8 cellular contexts compared by ENCODE assay signal in genomic region chr4:105715692-105716278, GRCh38. TPM values are rescaled to one million over a fixed set of nuclear protein-coding genes. Genes with fewer than 3 reads are reported as not detected.
DNase-seq lines count a peak whose midpoint lies in the region; ATAC-seq, FAIRE-seq and TF ChIP-seq lines count a peak whose summit lies in the region.

No MANE protein-coding gene starts in this region.

- FAIRE-seq in astrocyte (lab: Jason Lieb, UNC): peak; percentile 64

- H3K27ac ChIP-seq in DND-41 (ENCODE audit: low read length) (no peak overlapping the region), MM.1S (ENCODE audit: low read length) (no peak overlapping the region), astrocyte (ENCODE audit: low read depth, low read length) (no peak overlapping the region)

- H3K36me3 Mint-ChIP-seq in astrocyte (ENCODE audit: low read depth, unreplicated experiment): peaks cover 4% of the 10 kb centered on the region
- H3K36me3 Mint-ChIP-seq in activated CD4-positive, alpha-beta memory T cell treated with anti-CD3 and anti-CD28 coated beads for 36 hours: peaks cover 5% of the 10 kb centered on the region
- no peaks in the 10 kb centered on the region for H3K36me3 Mint-ChIP-seq in activated T-helper 17 cell treated with anti-CD3 and anti-CD28 coated beads, Interleukin-2, amount 50 U/mL, for 72 hours (ENCODE audit: low read depth)

- no peak overlapping the region for H3K4me3 Mint-ChIP-seq in astrocyte (ENCODE audit: unreplicated experiment)
- no peak overlapping the region for H3K4me3 Mint-ChIP-seq in activated CD4-positive, alpha-beta memory T cell treated with anti-CD3 and anti-CD28 coated beads for 36 hours
- no peak overlapping the region for H3K4me3 Mint-ChIP-seq in activated T-helper 17 cell treated with anti-CD3 and anti-CD28 coated beads, Interleukin-2, amount 50 U/mL, for 72 hours

- H3F3A ChIP-seq in MM.1S (ENCODE audit: insufficient read depth, low read length): peaks cover 14% of the 10 kb centered on the region

- TF ChIP-seq CTCF in DND-41 (IDR thresholded peaks at IDR 0.05; ENCODE audit: borderline replicate concordance, extremely low read depth, low read length, poor library complexity, severe bottlenecking) (peak; percentile 65), MM.1S (IDR thresholded peaks at IDR 0.05; ENCODE audit: low read length) (peak; percentile 59), astrocyte (IDR thresholded peaks at IDR 0.05; ENCODE audit: insufficient read depth, low read depth, low read length) (peak; percentile 41)

- no peaks in the 10 kb centered on the region for H3K9me2 ChIP-seq in MM.1S (replicated peaks; ENCODE audit: insufficient read depth, low read length)

- H3K4me3 ChIP-seq in DND-41 (ENCODE audit: low read depth in 1 of 2, low read length in 2 of 2) (no peak overlapping the region), MM.1S (ENCODE audit: low read length) (no peak overlapping the region), astrocyte (ENCODE audit: insufficient read depth, low read depth, low read length) (no peak overlapping the region)

- H3K27me3 ChIP-seq in DND-41 (ENCODE audit: insufficient read depth, low read length, poor library complexity): no peaks in the 10 kb centered on the region
- H3K27me3 ChIP-seq in MM.1S (replicated peaks; ENCODE audit: insufficient read depth, low read length): no peaks in the 10 kb centered on the region
- no peaks in the 10 kb centered on the region for H3K27me3 ChIP-seq in astrocyte (ENCODE audit: insufficient read depth, low read length)

- H3K27me3 Mint-ChIP-seq in astrocyte (ENCODE audit: low read depth, unreplicated experiment): no peaks in the 10 kb centered on the region
- H3K27me3 Mint-ChIP-seq in activated CD4-positive, alpha-beta memory T cell treated with anti-CD3 and anti-CD28 coated beads for 36 hours: no peaks in the 10 kb centered on the region
- no peaks in the 10 kb centered on the region for H3K27me3 Mint-ChIP-seq in activated T-helper 17 cell treated with anti-CD3 and anti-CD28 coated beads, Interleukin-2, amount 50 U/mL, for 72 hours

- H3K9me3 Mint-ChIP-seq in astrocyte (ENCODE audit: unreplicated experiment): no peaks in the 10 kb centered on the region
- no peaks in the 10 kb centered on the region for H3K9me3 Mint-ChIP-seq in activated CD4-positive, alpha-beta memory T cell treated with anti-CD3 and anti-CD28 coated beads for 36 hours
- no peaks in the 10 kb centered on the region for H3K9me3 Mint-ChIP-seq in activated T-helper 17 cell treated with anti-CD3 and anti-CD28 coated beads, Interleukin-2, amount 50 U/mL, for 72 hours

- H4K20me1 ChIP-seq in DND-41 (ENCODE audit: insufficient read depth, low read length) (peaks cover 19% of the 10 kb centered on the region; the same call in 1 of the 2 replicates), MM.1S (ENCODE audit: insufficient read depth, low read length) (no peaks in the 10 kb centered on the region), astrocyte (ENCODE audit: insufficient read depth, low read length) (peaks cover 2% of the 10 kb centered on the region)

- no peak for DNase-seq in DND-41
- DNase-seq in MM.1S: peak; percentile 41
- DNase-seq in astrocyte (ENCODE audit: low read depth): peak; percentile 17
- peak; percentile 43 for DNase-seq in left kidney (ENCODE audit: low read depth, low spot score)
- no peak for DNase-seq in activated CD4-positive, alpha-beta memory T cell treated with anti-CD3 and anti-CD28 coated beads for 36 hours

- peak; percentile 55; the same call in 1 of the 3 replicates for ATAC-seq in DND-41 (ENCODE audit: insufficient read depth, low read depth)
- no peak for ATAC-seq in activated T-helper 17 cell treated with anti-CD3 and anti-CD28 coated beads, Interleukin-2, amount 50 U/mL, for 72 hours (replicated peaks)
- ATAC-seq in GM18520 (IDR thresholded peaks at IDR 0.05; ENCODE audit: unreplicated experiment): no peak
- no peak for ATAC-seq in HG03095 (IDR thresholded peaks at IDR 0.05; ENCODE audit: unreplicated experiment)

- no peaks in the 10 kb centered on the region for H3K4me1 Mint-ChIP-seq in astrocyte (ENCODE audit: low read depth, unreplicated experiment)
- H3K4me1 Mint-ChIP-seq in activated CD4-positive, alpha-beta memory T cell treated with anti-CD3 and anti-CD28 coated beads for 36 hours (ENCODE audit: low read depth): peaks cover 3% of the 10 kb centered on the region
- peaks cover 9% of the 10 kb centered on the region for H3K4me1 Mint-ChIP-seq in activated T-helper 17 cell treated with anti-CD3 and anti-CD28 coated beads, Interleukin-2, amount 50 U/mL, for 72 hours

- H3K4me1 ChIP-seq in DND-41 (ENCODE audit: insufficient read depth, low read length): peaks cover 6% of the 10 kb centered on the region; the same call in 1 of the 2 replicates
- 0 out of 2 replicates have a peak, but pooled peaks cover 3% of the 10 kb centered on the region for H3K4me1 ChIP-seq in MM.1S (ENCODE audit: low read length)
- H3K4me1 ChIP-seq in astrocyte (ENCODE audit: insufficient read depth, low read length): peaks cover 5% of the 10 kb centered on the region

- CTCF ChIA-PET in activated CD4-positive, alpha-beta memory T cell treated with anti-CD3 and anti-CD28 coated beads for 36 hours (lab: Charles Lee): interaction anchor here (0.7 to 1.4 kb wide), 6 partner anchors 11 to 195 kb away, joined by 3 to 5 read pairs (median 4); no protein-coding TSS in a partner anchor

- H3K9ac ChIP-seq in DND-41 (ENCODE audit: low read depth, low read length) (no peak overlapping the region), MM.1S (ENCODE audit: low read length) (no peak overlapping the region), astrocyte (ENCODE audit: low read length) (no peak overlapping the region)

- H3K27ac Mint-ChIP-seq in astrocyte (ENCODE audit: unreplicated experiment): no peak overlapping the region
- no peak overlapping the region for H3K27ac Mint-ChIP-seq in activated CD4-positive, alpha-beta memory T cell treated with anti-CD3 and anti-CD28 coated beads for 36 hours
- H3K27ac Mint-ChIP-seq in activated T-helper 17 cell treated with anti-CD3 and anti-CD28 coated beads, Interleukin-2, amount 50 U/mL, for 72 hours: no peak overlapping the region

- H3K9me3 ChIP-seq in DND-41 (ENCODE audit: insufficient read depth, low read length, severe bottlenecking): no peaks in the 10 kb centered on the region
- no peaks in the 10 kb centered on the region for H3K9me3 ChIP-seq in MM.1S (replicated peaks; ENCODE audit: insufficient read depth, low read length)
- H3K9me3 ChIP-seq in astrocyte (ENCODE audit: insufficient read depth, low read depth, low read length): no peaks in the 10 kb centered on the region

- intact Hi-C loops in activated CD4-positive, alpha-beta memory T cell treated with anti-CD3 and anti-CD28 coated beads for 36 hours (cut with micrococcal nuclease): loop anchor here (1.0 kb wide), 1 partner anchor 194 kb away; no protein-coding TSS in a partner anchor

- POLR2A ChIA-PET in activated CD4-positive, alpha-beta memory T cell treated with anti-CD3 and anti-CD28 coated beads for 36 hours (lab: Charles Lee): no interaction called here

- H2AFZ ChIP-seq in DND-41 (ENCODE audit: low read depth, low read length) (no peak overlapping the region), MM.1S (ENCODE audit: low read length) (no peak overlapping the region), astrocyte (ENCODE audit: low read depth, low read length) (no peak overlapping the region)

- no peak overlapping the region for H3K4me2 ChIP-seq in DND-41 (ENCODE audit: insufficient read depth, low read length)
- H3K4me2 ChIP-seq in MM.1S (ENCODE audit: low read depth, low read length): no peak overlapping the region
- H3K4me2 ChIP-seq in astrocyte (ENCODE audit: low read length): no peak overlapping the region

- H3K36me3 ChIP-seq in DND-41 (ENCODE audit: insufficient read depth, low read length): peaks cover 16% of the 10 kb centered on the region
- H3K36me3 ChIP-seq in MM.1S (replicated peaks; ENCODE audit: insufficient read depth, low read length): no peaks in the 10 kb centered on the region
- H3K36me3 ChIP-seq in astrocyte (ENCODE audit: insufficient read depth, low read length): no peaks in the 10 kb centered on the region

- H3K79me2 ChIP-seq in DND-41 (ENCODE audit: insufficient read depth, low read length) (peaks cover 45% of the 10 kb centered on the region), MM.1S (ENCODE audit: low read length) (peaks cover 19% of the 10 kb centered on the region), astrocyte (ENCODE audit: insufficient read depth, low read length) (peaks cover 25% of the 10 kb centered on the region)

RNA-seq across cellular contexts. Expression of gene GSTCD, which starts 7.2 kb away (rescaled TPM):
- total RNA-seq in astrocyte: 12.3 TPM in 2 replicates
- 10 to 100 TPM; 15.2 to 16.7 TPM for total RNA-seq in activated CD4-positive, alpha-beta memory T cell treated with anti-CD3 and anti-CD28 coated beads for 36 hours
- 10 to 100 TPM in 1 of 2 donors, 1 to 10 TPM in 1; 8.2 to 11.1 TPM for total RNA-seq in activated T-helper 17 cell treated with anti-CD3 and anti-CD28 coated beads, Interleukin-2, amount 50 U/mL, for 72 hours

RNA-seq across cellular contexts. Expression of gene INTS12, which starts 7.3 kb away (rescaled TPM):
- total RNA-seq in astrocyte: 21.2 and 21.9 TPM in 2 replicates
- 10 to 100 TPM; 19.6 to 22.7 TPM for total RNA-seq in activated CD4-positive, alpha-beta memory T cell treated with anti-CD3 and anti-CD28 coated beads for 36 hours
- total RNA-seq in activated T-helper 17 cell treated with anti-CD3 and anti-CD28 coated beads, Interleukin-2, amount 50 U/mL, for 72 hours: 10 to 100 TPM; 10.6 to 17.4 TPM

Comparison
In these comparisons a context has a peak if more than half of its experiments do, and no peak if none do; other contexts are left out.
1. DNase-seq: peak in MM.1S (single experiment), astrocyte (single experiment) and left kidney (single experiment); none in DND-41 (single experiment) and activated CD4-positive, alpha-beta memory T cell treated with anti-CD3 and anti-CD28 coated beads for 36 hours (single experiment).
2. Peak in every context shown above with its lines, with median percentiles within 50 percentile points of each other: CTCF ChIP-seq.